Comparison of ENCODE assay signal across 11 cellular contexts in the genomic region with DNA sequence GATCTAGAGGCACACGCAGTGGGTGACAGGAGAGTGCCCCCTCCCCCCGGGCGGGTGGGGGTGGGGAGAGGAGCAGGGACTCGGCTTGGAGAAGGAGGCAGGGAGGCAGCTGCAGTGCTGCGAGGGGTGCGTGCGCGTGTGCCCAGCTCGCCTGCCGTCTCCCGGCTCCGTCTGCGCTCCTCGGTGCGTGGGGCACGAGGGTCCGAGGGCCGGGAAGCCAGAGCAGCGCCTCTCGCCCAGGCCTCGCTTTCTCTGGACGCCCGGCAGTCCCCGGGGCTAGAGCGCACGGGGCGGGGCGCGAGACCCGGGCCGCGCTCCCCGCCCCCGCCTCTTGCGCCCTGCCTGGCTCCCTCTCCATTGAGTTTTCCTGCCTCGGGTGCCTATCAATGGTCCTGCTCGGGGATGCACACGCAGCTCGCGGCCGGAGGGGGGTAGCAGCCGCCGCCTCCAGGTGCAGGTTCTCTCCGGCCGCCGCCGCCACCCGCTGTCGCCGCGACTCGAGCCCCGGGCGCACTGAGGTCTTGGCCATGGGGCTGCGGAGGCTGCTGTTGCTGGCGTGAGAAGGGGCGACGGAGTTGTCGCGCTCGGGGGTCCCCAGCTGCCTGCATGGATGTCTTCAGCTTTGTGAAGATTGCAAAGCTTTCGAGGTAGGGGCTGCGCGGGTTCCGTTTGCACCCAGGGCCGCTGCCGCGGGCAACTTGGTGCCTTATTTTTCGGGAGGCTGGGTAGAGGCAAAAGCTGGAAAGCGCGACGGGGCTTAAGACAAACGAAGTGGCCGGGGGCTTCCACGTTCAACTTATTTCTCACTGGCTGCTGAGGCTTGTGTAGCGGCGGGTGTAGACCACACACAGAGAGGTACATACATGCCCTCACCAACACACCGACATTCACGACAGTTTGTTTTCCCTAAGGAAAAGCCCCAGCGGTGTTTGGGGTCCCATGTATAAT. TPM values are rescaled to one million over a fixed set of nuclear protein-coding genes. Genes with fewer than 3 reads are reported as not detected.
A peak's percentile ranks its signal among the peaks of the same experiment; 100 is the strongest.
DNase-seq lines count a peak whose midpoint lies in the region; ATAC-seq, FAIRE-seq and TF ChIP-seq lines count a peak whose summit lies in the region.
"Had no signal": no experiment of that assay in that cellular context is flagged by ENCODE, and none has a peak within 500 bp of the region (broad histone marks: within the 10 kb centered on the region; RNA-seq: fewer than 3 reads in every experiment).

FRMPD4 (plus strand) TSS at position 108 of the 948 bp plus-strand sequence; CDS start at position 607, 499 bp downstream.

- FAIRE-seq in kidney (lab: Jason Lieb, UNC), result no peak
- FAIRE-seq: K562 had no signal

- in situ Hi-C loops in mammary epithelial cell (cut with MboI; ENCODE audit: low sequenced_read_pairs in 2 of 2), result no loop called here

- H3K27me3 ChIP-seq in mammary epithelial cell (ENCODE audit: insufficient read depth, low read length), result no peaks in the 10 kb centered on the region
- no peaks in the 10 kb centered on the region for H3K27me3 ChIP-seq in testis

- H3K4me3 ChIP-seq in mammary epithelial cell (replicated peaks in 1 of 3; ENCODE audit: insufficient read depth in 1 of 3, low read depth in 2 of 3, low read length in 3 of 3) (peak within 1 kb of the TSS; percentile 46 to 56 (median 46)), kidney (ENCODE audit: low read length in 2 of 2) (peak within 1 kb of the TSS; percentile 24 to 39), testis (peak within 1 kb of the TSS; percentile 32 to 64)
- H3K4me3 ChIP-seq: K562 had no signal

- no peaks in the 10 kb centered on the region for H3K79me2 ChIP-seq in mammary epithelial cell (ENCODE audit: insufficient read depth, low read length)

- 24% methylated on average over 16 of the region's 80 CpGs for WGBS in mammary epithelial cell (ENCODE audit: low coverage, missing lambda C conversion rate)
- WGBS in testis, 2 donors, result 6% methylated on average over 48 of the region's 80 CpGs; no CpG with 5 or more reads in 1 of the 2 donors

- intact Hi-C loops in mammary epithelial cell (cut with micrococcal nuclease) (loop anchor here (1.0 to 5.0 kb wide), 4 partner anchors 234 to 563 kb away; no protein-coding TSS in a partner anchor), kidney (cut with DNase I) (no loop called here), testis (cut with DNase I; ENCODE audit: low total_unique reads) (no loop called here)

- DNase-seq in NCI-H345 (lab: John Stamatoyannopoulos, UW) (peak; percentile 33), NCI-H345 treated with DMSO at 0.1 percent for 48 hours (lab: John Stamatoyannopoulos, UW; ENCODE audit: unreplicated experiment) (no peak), mammary epithelial cell (peak; percentile 43), kidney (peak; percentile 58), testis (peak; percentile 34)
- no peak for DNase-seq in activated naive CD4-positive, alpha-beta T cell treated with Interleukin-2 at 50 U/mL for 16 hours
- no peak for DNase-seq in activated CD4-positive, alpha-beta T cell treated with anti-CD3 and anti-CD28 coated beads for 48 hours
- DNase-seq: ACHN; effector CD4-positive, alpha-beta T cell had no signal

- TF ChIP-seq CTCF in mammary epithelial cell (conservative IDR thresholded peaks at IDR 0.05 in 1 of 2, IDR thresholded peaks at IDR 0.05 in 1 of 2; ENCODE audit: extremely low read depth in 1 of 2, insufficient read depth in 1 of 2, low read depth in 1 of 2, low read length in 2 of 2), result peak in 1 of 2 donors; percentile 42
- TF ChIP-seq CTCF in kidney (IDR thresholded peaks at IDR 0.05; ENCODE audit: borderline replicate concordance, extremely low read depth, insufficient read depth), result no peak
- TF ChIP-seq CTCF in testis (IDR thresholded peaks at IDR 0.05), result peak in 2 of 3 experiments; percentile 13 to 18

- H3K27ac ChIP-seq in mammary epithelial cell (ENCODE audit: insufficient read depth, low read depth, low read length), result no peak within 1 kb of the TSS
- no peak within 1 kb of the TSS for H3K27ac ChIP-seq in kidney (ENCODE audit: low read depth in 2 of 2, low read length in 2 of 2)
- no peak within 1 kb of the TSS for H3K27ac ChIP-seq in testis

- H3K4me1 ChIP-seq in mammary epithelial cell (ENCODE audit: insufficient read depth, low read length), result peaks cover 8% of the 10 kb centered on the region
- H3K4me1 ChIP-seq in kidney (ENCODE audit: control insufficient read depth in 1 of 2, insufficient read depth in 1 of 2, low read depth in 1 of 2, low read length in 2 of 2), result no peaks in the 10 kb centered on the region
- H3K4me1 ChIP-seq in testis, result no peaks in the 10 kb centered on the region

- TF ChIP-seq POLR2A in testis (IDR thresholded peaks at IDR 0.05), result no peak

- H2AFZ ChIP-seq in mammary epithelial cell (ENCODE audit: low read depth, low read length), result peak within 1 kb of the TSS; percentile 89

- no peaks in the 10 kb centered on the region for H3K36me3 ChIP-seq in mammary epithelial cell (ENCODE audit: insufficient read depth, low read length)
- H3K36me3 ChIP-seq in kidney (ENCODE audit: control insufficient read depth in 1 of 2, insufficient read depth in 2 of 2, low read length in 2 of 2), result no peaks in the 10 kb centered on the region
- no peaks in the 10 kb centered on the region for H3K36me3 ChIP-seq in testis (ENCODE audit: low read depth, missing control alignments)

- H4K20me1 ChIP-seq in mammary epithelial cell (ENCODE audit: insufficient read depth, low read length), result no peaks in the 10 kb centered on the region

- CTCF ChIA-PET in mammary epithelial cell (lab: Charles Lee; ENCODE audit: low non-redundant PET), result no interaction called here

- H3K9me3 ChIP-seq in mammary epithelial cell (replicated peaks; ENCODE audit: insufficient read depth, low read length) (no peaks in the 10 kb centered on the region), kidney (ENCODE audit: control insufficient read depth in 1 of 2, low read length in 2 of 2) (no peaks in the 10 kb centered on the region), testis (no peaks in the 10 kb centered on the region)

- H3K9ac ChIP-seq in mammary epithelial cell (ENCODE audit: insufficient read depth, low read length) (no peak within 1 kb of the TSS), kidney (ENCODE audit: low read length in 2 of 2) (no peak within 1 kb of the TSS)

- H3K4me2 ChIP-seq in mammary epithelial cell (ENCODE audit: insufficient read depth, low read depth, low read length), result peak within 1 kb of the TSS; percentile 90

- dilution Hi-C loops in mammary epithelial cell (cut with HindIII; ENCODE audit: low sequenced_read_pairs), result no loop called here

- no TSS peak for BruUV-seq in mammary epithelial cell (replicated peaks; lab: Mats Ljungman, UMichigan)

- no peak for ATAC-seq in HG02642 (IDR thresholded peaks at IDR 0.05; ENCODE audit: poor library complexity, unreplicated experiment)
- ATAC-seq: K562 had no signal

RNA-seq across cellular contexts. Expression of gene FRMPD4, which starts in this region (rescaled TPM):
- total RNA-seq in mammary epithelial cell (under 1 TPM; 0.17 to 0.24 TPM), kidney (not detected), testis (1 to 10 TPM; 1.3 to 1.6 TPM)
- polyA plus RNA-seq in mammary epithelial cell (0.16 TPM), kidney (ENCODE audit: insufficient read depth, low read depth, low replicate concordance) (not detected), testis (ENCODE audit: insufficient read depth, low read depth, low replicate concordance) (1.1 TPM)
- polyA minus RNA-seq in mammary epithelial cell, result 0.16 TPM
- total RNA-seq: K562 had no signal
- polyA plus RNA-seq: K562 had no signal

Comparison
In these comparisons a context has a peak if more than half of its experiments do, and no peak if none do; other contexts are left out.
1. DNase-seq: peak in NCI-H345 (single experiment) and testis (single experiment); none in NCI-H345 treated with DMSO at 0.1 percent for 48 hours (single experiment), activated naive CD4-positive, alpha-beta T cell treated with Interleukin-2 at 50 U/mL for 16 hours (single experiment) and activated CD4-positive, alpha-beta T cell treated with anti-CD3 and anti-CD28 coated beads for 48 hours (single experiment).
2. Peak in DNase-seq, H3K4me3 ChIP-seq and H3K4me2 ChIP-seq in mammary epithelial cell; RNA of the gene not detected or under 1 TPM.
3. Peak in DNase-seq and H3K4me3 ChIP-seq in kidney; RNA of the gene not detected or under 1 TPM.
4. Peak in every context shown above with its lines, with median percentiles within 50 percentile points of each other: H3K4me3 ChIP-seq.